In the genomic region with DNA sequence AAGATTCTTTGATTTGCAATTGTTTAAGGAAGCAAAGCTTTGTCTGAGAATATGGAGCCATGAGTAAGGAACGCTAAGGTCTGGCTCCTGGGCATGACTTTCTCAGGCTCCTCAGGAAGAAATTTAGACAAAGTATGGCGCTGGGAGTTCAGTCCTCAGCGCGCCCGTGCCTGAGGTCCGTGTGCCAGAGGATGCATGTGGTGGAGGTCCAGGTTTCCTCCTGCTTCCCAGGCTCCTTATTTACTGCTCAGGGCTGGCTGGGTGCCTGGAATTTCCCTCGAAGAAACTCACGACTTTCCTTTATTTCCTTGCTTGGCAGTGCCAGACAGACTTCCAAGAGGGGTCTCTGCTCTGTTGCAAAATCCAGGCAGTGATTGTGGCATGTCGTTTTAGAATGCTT, we compare ENCODE assay signal across 1 cellular context.
TF ChIP-seq lines count a peak whose summit lies in the region.

No MANE protein-coding gene starts in this region.

TF ChIP-seq in GM23338, 12 proteins besides CTCF, POLR2A, EP300 and RAD21 (continued from another document):
- TF ChIP-seq, protein P1, sequence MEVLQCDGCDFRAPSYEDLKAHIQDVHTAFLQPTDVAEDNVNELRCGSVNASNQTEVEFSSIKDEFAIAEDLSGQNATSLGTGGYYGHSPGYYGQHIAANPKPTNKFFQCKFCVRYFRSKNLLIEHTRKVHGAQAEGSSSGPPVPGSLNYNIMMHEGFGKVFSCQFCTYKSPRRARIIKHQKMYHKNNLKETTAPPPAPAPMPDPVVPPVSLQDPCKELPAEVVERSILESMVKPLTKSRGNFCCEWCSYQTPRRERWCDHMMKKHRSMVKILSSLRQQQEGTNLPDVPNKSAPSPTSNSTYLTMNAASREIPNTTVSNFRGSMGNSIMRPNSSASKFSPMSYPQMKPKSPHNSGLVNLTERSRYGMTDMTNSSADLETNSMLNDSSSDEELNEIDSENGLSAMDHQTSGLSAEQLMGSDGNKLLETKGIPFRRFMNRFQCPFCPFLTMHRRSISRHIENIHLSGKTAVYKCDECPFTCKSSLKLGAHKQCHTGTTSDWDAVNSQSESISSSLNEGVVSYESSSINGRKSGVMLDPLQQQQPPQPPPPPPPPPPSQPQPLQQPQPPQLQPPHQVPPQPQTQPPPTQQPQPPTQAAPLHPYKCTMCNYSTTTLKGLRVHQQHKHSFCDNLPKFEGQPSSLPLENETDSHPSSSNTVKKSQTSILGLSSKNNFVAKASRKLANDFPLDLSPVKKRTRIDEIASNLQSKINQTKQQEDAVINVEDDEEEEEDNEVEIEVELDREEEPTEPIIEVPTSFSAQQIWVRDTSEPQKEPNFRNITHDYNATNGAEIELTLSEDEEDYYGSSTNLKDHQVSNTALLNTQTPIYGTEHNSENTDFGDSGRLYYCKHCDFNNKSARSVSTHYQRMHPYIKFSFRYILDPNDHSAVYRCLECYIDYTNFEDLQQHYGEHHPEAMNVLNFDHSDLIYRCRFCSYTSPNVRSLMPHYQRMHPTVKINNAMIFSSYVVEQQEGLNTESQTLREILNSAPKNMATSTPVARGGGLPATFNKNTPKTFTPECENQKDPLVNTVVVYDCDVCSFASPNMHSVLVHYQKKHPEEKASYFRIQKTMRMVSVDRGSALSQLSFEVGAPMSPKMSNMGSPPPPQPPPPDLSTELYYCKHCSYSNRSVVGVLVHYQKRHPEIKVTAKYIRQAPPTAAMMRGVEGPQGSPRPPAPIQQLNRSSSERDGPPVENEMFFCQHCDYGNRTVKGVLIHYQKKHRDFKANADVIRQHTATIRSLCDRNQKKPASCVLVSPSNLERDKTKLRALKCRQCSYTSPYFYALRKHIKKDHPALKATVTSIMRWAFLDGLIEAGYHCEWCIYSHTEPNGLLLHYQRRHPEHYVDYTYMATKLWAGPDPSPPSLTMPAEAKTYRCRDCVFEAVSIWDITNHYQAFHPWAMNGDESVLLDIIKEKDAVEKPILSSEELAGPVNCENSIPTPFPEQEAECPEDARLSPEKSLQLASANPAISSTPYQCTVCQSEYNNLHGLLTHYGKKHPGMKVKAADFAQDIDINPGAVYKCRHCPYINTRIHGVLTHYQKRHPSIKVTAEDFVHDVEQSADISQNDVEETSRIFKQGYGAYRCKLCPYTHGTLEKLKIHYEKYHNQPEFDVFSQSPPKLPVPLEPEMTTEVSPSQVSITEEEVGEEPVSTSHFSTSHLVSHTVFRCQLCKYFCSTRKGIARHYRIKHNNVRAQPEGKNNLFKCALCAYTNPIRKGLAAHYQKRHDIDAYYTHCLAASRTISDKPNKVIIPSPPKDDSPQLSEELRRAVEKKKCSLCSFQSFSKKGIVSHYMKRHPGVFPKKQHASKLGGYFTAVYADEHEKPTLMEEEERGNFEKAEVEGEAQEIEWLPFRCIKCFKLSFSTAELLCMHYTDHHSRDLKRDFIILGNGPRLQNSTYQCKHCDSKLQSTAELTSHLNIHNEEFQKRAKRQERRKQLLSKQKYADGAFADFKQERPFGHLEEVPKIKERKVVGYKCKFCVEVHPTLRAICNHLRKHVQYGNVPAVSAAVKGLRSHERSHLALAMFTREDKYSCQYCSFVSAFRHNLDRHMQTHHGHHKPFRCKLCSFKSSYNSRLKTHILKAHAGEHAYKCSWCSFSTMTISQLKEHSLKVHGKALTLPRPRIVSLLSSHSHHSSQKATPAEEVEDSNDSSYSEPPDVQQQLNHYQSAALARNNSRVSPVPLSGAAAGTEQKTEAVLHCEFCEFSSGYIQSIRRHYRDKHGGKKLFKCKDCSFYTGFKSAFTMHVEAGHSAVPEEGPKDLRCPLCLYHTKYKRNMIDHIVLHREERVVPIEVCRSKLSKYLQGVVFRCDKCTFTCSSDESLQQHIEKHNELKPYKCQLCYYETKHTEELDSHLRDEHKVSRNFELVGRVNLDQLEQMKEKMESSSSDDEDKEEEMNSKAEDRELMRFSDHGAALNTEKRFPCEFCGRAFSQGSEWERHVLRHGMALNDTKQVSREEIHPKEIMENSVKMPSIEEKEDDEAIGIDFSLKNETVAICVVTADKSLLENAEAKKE (CRISPR knock-in tag; IDR thresholded peaks at IDR 0.05) = no peak
- TF ChIP-seq, protein P2, sequence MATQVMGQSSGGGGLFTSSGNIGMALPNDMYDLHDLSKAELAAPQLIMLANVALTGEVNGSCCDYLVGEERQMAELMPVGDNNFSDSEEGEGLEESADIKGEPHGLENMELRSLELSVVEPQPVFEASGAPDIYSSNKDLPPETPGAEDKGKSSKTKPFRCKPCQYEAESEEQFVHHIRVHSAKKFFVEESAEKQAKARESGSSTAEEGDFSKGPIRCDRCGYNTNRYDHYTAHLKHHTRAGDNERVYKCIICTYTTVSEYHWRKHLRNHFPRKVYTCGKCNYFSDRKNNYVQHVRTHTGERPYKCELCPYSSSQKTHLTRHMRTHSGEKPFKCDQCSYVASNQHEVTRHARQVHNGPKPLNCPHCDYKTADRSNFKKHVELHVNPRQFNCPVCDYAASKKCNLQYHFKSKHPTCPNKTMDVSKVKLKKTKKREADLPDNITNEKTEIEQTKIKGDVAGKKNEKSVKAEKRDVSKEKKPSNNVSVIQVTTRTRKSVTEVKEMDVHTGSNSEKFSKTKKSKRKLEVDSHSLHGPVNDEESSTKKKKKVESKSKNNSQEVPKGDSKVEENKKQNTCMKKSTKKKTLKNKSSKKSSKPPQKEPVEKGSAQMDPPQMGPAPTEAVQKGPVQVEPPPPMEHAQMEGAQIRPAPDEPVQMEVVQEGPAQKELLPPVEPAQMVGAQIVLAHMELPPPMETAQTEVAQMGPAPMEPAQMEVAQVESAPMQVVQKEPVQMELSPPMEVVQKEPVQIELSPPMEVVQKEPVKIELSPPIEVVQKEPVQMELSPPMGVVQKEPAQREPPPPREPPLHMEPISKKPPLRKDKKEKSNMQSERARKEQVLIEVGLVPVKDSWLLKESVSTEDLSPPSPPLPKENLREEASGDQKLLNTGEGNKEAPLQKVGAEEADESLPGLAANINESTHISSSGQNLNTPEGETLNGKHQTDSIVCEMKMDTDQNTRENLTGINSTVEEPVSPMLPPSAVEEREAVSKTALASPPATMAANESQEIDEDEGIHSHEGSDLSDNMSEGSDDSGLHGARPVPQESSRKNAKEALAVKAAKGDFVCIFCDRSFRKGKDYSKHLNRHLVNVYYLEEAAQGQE (IDR thresholded peaks at IDR 0.05; ENCODE audit: unreplicated experiment) = no peak
- TF ChIP-seq, protein P3, sequence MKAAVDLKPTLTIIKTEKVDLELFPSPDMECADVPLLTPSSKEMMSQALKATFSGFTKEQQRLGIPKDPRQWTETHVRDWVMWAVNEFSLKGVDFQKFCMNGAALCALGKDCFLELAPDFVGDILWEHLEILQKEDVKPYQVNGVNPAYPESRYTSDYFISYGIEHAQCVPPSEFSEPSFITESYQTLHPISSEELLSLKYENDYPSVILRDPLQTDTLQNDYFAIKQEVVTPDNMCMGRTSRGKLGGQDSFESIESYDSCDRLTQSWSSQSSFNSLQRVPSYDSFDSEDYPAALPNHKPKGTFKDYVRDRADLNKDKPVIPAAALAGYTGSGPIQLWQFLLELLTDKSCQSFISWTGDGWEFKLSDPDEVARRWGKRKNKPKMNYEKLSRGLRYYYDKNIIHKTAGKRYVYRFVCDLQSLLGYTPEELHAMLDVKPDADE (IDR thresholded peaks at IDR 0.05) = no peak
- TF ChIP-seq EZH2 (IDR thresholded peaks at IDR 0.05; ENCODE audit: low read depth, unreplicated experiment) (no peak), ZNF331 (CRISPR knock-in tag; IDR thresholded peaks at IDR 0.05; ENCODE audit: low read depth) (no peak), NANOG (IDR thresholded peaks at IDR 0.05; ENCODE audit: borderline replicate concordance) (no peak), JUNB (IDR thresholded peaks at IDR 0.05; ENCODE audit: unreplicated experiment) (no peak), STAT1 (IDR thresholded peaks at IDR 0.05; ENCODE audit: unreplicated experiment) (no peak)
TF ChIP-seq in GM23338: peak in this region for 0.
